Comparison of ENCODE assay signal across 8 cellular contexts in genomic region chr2:207503234-207503633, GRCh38. TPM values are rescaled to one million over a fixed set of nuclear protein-coding genes. Genes with fewer than 3 reads are reported as not detected.
DNase-seq lines count a peak whose midpoint lies in the region; ATAC-seq and TF ChIP-seq lines count a peak whose summit lies in the region.

No MANE protein-coding gene starts in this region.

- H3K27me3 ChIP-seq in MM.1S (replicated peaks; ENCODE audit: insufficient read depth, low read length) = no peaks in the 10 kb centered on the region

- DNase-seq in GM10266 (ENCODE audit: extremely low spot score) (peak; percentile 58), MV-4-11 (lab: John Stamatoyannopoulos, UW) (peak; percentile 63), left lobe of liver (ENCODE audit: low spot score) (no peak), NCI-H1417 (lab: John Stamatoyannopoulos, UW) (no peak), MM.1S (no peak)
- DNase-seq in stimulated activated CD4-positive, alpha-beta T cell treated with anti-CD3 and anti-CD28 coated beads, Interleukin-4, amount 100 ng/mL, for 1 hour = no peak

- no peaks in the 10 kb centered on the region for H3K9me3 ChIP-seq in MM.1S (replicated peaks; ENCODE audit: insufficient read depth, low read length)

- no peak overlapping the region for H3K9ac ChIP-seq in MM.1S (ENCODE audit: low read length)

- H2AFZ ChIP-seq in MM.1S (ENCODE audit: low read length) = no peak overlapping the region

- no peak for TF ChIP-seq CTCF in GM10266 (IDR thresholded peaks at IDR 0.05; ENCODE audit: control insufficient read depth, insufficient read depth, low read depth, missing control alignments)
- TF ChIP-seq CTCF in MM.1S (IDR thresholded peaks at IDR 0.05; ENCODE audit: low read length) = no peak

- H3K27ac ChIP-seq in MM.1S (ENCODE audit: low read length) = no peak overlapping the region

- H4K20me1 ChIP-seq in MM.1S (ENCODE audit: insufficient read depth, low read length) = no peaks in the 10 kb centered on the region

- H3K4me2 ChIP-seq in MM.1S (ENCODE audit: low read depth, low read length) = no peak overlapping the region

- no peaks in the 10 kb centered on the region for H3K9me2 ChIP-seq in MM.1S (replicated peaks; ENCODE audit: insufficient read depth, low read length)

- peaks cover 13% of the 10 kb centered on the region for H3K4me1 ChIP-seq in MM.1S (ENCODE audit: low read length)

- no peaks in the 10 kb centered on the region for H3K36me3 ChIP-seq in MM.1S (replicated peaks; ENCODE audit: insufficient read depth, low read length)

- H3K4me3 ChIP-seq in MM.1S (ENCODE audit: low read length) = no peak overlapping the region

- H3K79me2 ChIP-seq in MM.1S (ENCODE audit: low read length) = no peaks in the 10 kb centered on the region

- no peaks in the 10 kb centered on the region for H3F3A ChIP-seq in MM.1S (ENCODE audit: insufficient read depth, low read length)

- ATAC-seq in GM21717 (IDR thresholded peaks at IDR 0.05; ENCODE audit: unreplicated experiment) = peak; percentile 51
- peak; percentile 15 for ATAC-seq in left lobe of liver
- no peak for ATAC-seq in HG03097 (IDR thresholded peaks at IDR 0.05; ENCODE audit: low FRiP score, unreplicated experiment)

RNA-seq across cellular contexts. Expression of gene CREB1, which starts 26.5 kb away (rescaled TPM):
- 15.1 TPM for total RNA-seq in left lobe of liver

Comparison
In these comparisons a context has a peak if more than half of its experiments do, and no peak if none do; other contexts are left out.
1. DNase-seq: peak in GM10266 (single experiment) and MV-4-11 (single experiment); none in left lobe of liver (single experiment), stimulated activated CD4-positive, alpha-beta T cell treated with anti-CD3 and anti-CD28 coated beads, Interleukin-4, amount 100 ng/mL, for 1 hour (single experiment), NCI-H1417 (0 of 3) and MM.1S (single experiment).